ENCODE assay signal across 4 cellular contexts in genomic region chr2:40642726-40643125, GRCh38.
"Had no signal": no experiment of that assay in that cellular context is flagged by ENCODE, and none has a peak within 500 bp of the region (broad histone marks: within the 10 kb centered on the region; RNA-seq: fewer than 3 reads in every experiment).

No MANE protein-coding gene starts in this region.

- H3K4me3 ChIP-seq: GM23338 had no signal

- DNase-seq: H9, HCEC 1CT, IMR-90 had no signal

- H3K4me2 ChIP-seq: GM23338 had no signal

- H2AFZ ChIP-seq: GM23338 had no signal
